20 cellular contexts compared by ENCODE assay signal in the genomic region with DNA sequence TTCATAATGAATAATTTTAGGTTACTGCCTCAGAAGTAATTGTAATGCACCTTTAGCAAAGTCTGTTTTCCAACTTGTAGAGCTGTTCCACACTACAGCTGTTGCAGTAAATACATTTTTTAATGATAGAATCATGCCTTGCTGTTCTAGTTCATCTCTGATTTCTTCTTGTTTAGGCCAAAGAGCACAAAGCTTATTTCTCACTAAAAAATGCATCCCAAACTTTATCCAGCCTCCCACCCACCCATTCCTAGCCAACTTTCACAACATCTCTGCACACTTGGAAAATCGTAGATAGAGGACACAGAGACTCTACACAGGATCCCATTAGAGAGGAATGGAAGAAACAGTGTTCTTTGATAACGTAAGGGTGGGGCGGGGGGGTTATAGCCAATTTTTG.
DNase-seq lines count a peak whose midpoint lies in the region; FAIRE-seq and TF ChIP-seq lines count a peak whose summit lies in the region.
"Had no signal": no experiment of that assay in that cellular context is flagged by ENCODE, and none has a peak within 500 bp of the region (broad histone marks: within the 10 kb centered on the region; RNA-seq: fewer than 3 reads in every experiment).

No MANE protein-coding gene starts in this region.

- no peak overlapping the region for H3K9ac ChIP-seq in keratinocyte (ENCODE audit: control insufficient read depth, extremely low read depth, insufficient read depth, low read length)
- H3K9ac ChIP-seq: BLaER1 had no signal

- no peak overlapping the region for H3K4me3 Mint-ChIP-seq in activated naive CD4-positive, alpha-beta T cell treated with anti-CD3 and anti-CD28 coated beads, Interleukin-2, amount 10 ng/mL, durations not matched to agents 7 days and 5 days
- H3K4me3 Mint-ChIP-seq: CD14-positive monocyte; CD4-positive, alpha-beta memory T cell; GM23338 had no signal

- no peaks in the 10 kb centered on the region for H3K4me1 Mint-ChIP-seq in activated naive CD4-positive, alpha-beta T cell treated with anti-CD3 and anti-CD28 coated beads, Interleukin-2, amount 10 ng/mL, durations not matched to agents 7 days and 5 days
- H3K4me1 Mint-ChIP-seq: CD14-positive monocyte; CD4-positive, alpha-beta memory T cell; GM23338 had no signal

- no peak overlapping the region for H3K4me2 ChIP-seq in keratinocyte (ENCODE audit: control insufficient read depth, extremely low read depth, insufficient read depth, low read depth, low read length)
- H3K4me2 ChIP-seq: A549, BLaER1, GM23338 had no signal

- H3K9me3 ChIP-seq in keratinocyte (ENCODE audit: control insufficient read depth, low read depth, low read length): no peaks in the 10 kb centered on the region
- H3K9me3 ChIP-seq: A549, BLaER1 had no signal

- no peaks in the 10 kb centered on the region for H3K9me3 Mint-ChIP-seq in activated naive CD4-positive, alpha-beta T cell treated with anti-CD3 and anti-CD28 coated beads, Interleukin-2, amount 10 ng/mL, durations not matched to agents 7 days and 5 days
- H3K9me3 Mint-ChIP-seq: CD4-positive, alpha-beta memory T cell had no signal

- no peaks in the 10 kb centered on the region for H3K27me3 Mint-ChIP-seq in activated naive CD4-positive, alpha-beta T cell treated with anti-CD3 and anti-CD28 coated beads, Interleukin-2, amount 10 ng/mL, durations not matched to agents 7 days and 5 days

- H3K79me2 ChIP-seq in keratinocyte (ENCODE audit: control insufficient read depth, insufficient read depth, low read length): no peaks in the 10 kb centered on the region

- CTCF ChIA-PET in activated naive CD4-positive, alpha-beta T cell treated with anti-CD3 and anti-CD28 coated beads, Interleukin-2, amount 10 ng/mL, durations not matched to agents 7 days and 5 days (lab: Charles Lee): no interaction called here

- H3K4me3 ChIP-seq in AG10803 (ENCODE audit: low read length) (no peak overlapping the region), keratinocyte (ENCODE audit: control insufficient read depth in 2 of 3, extremely low read depth in 1 of 3, insufficient read depth in 2 of 3, low read depth in 1 of 3, low read length in 3 of 3) (no peak overlapping the region)
- H3K4me3 ChIP-seq: A549, BLaER1, GM23338 had no signal

- H3K27ac Mint-ChIP-seq in activated naive CD4-positive, alpha-beta T cell treated with anti-CD3 and anti-CD28 coated beads, Interleukin-2, amount 10 ng/mL, durations not matched to agents 7 days and 5 days: peak overlapping the region; percentile 39
- H3K27ac Mint-ChIP-seq: CD4-positive, alpha-beta memory T cell; GM23338 had no signal

- TF ChIP-seq CTCF in AG10803 (conservative IDR thresholded peaks at IDR 0.05; ENCODE audit: low read length): no peak
- no peak for TF ChIP-seq CTCF in keratinocyte (optimal IDR thresholded peaks at IDR 0.05 in 1 of 3, IDR thresholded peaks at IDR 0.05 in 1 of 3, conservative IDR thresholded peaks at IDR 0.05 in 1 of 3; ENCODE audit: extremely low read depth in 1 of 3, insufficient read depth in 2 of 3, low read length in 3 of 3)

- no peak for DNase-seq in activated naive CD4-positive, alpha-beta T cell treated with anti-CD3 and anti-CD28 coated beads, Interleukin-2, amount 10 ng/mL, durations not matched to agents 7 days and 5 days
- DNase-seq in activated naive CD4-positive, alpha-beta T cell treated with anti-CD3 and anti-CD28 coated beads, Interleukin-2, amount 50 U/mL, for 16 hours: no peak
- DNase-seq in AG10803 (ENCODE audit: low read depth) (peak; percentile 34), LHCN-M2 (ENCODE audit: low read depth) (peak; percentile 37), keratinocyte (ENCODE audit: low read depth, low spot score) (no peak), SW480 (ENCODE audit: low spot score) (no peak), NCI-H524 (lab: John Stamatoyannopoulos, UW) (no peak)
- DNase-seq in stimulated activated CD4-positive, alpha-beta T cell treated with anti-CD3 and anti-CD28 coated beads, Interleukin-1b, Interleukin-23, amount 100 ng/mL, for 48 hours: no peak
- DNase-seq: CD4-positive, alpha-beta memory T cell; DMS153; DMS79 treated with DMSO at 0.1 percent for 48 hours; HCEC 1CT had no signal

- H3K36me3 Mint-ChIP-seq in activated naive CD4-positive, alpha-beta T cell treated with anti-CD3 and anti-CD28 coated beads, Interleukin-2, amount 10 ng/mL, durations not matched to agents 7 days and 5 days: no peaks in the 10 kb centered on the region
- H3K36me3 Mint-ChIP-seq: CD14-positive monocyte; CD4-positive, alpha-beta memory T cell had no signal

- dilution Hi-C loops in keratinocyte (cut with MboI; ENCODE audit: extremely low pct_ligation_motif_present, low sequenced_read_pairs): no loop called here

- FAIRE-seq in keratinocyte (lab: Jason Lieb, UNC): peak; percentile 13
- FAIRE-seq: A549, GM12891, H54 had no signal

- H3K27me3 ChIP-seq in keratinocyte (ENCODE audit: control insufficient read depth, extremely low read depth, insufficient read depth, low read length): no peaks in the 10 kb centered on the region
- H3K27me3 ChIP-seq: BLaER1 had no signal

- H2AFZ ChIP-seq in keratinocyte (ENCODE audit: control insufficient read depth, low read length): no peak overlapping the region
- H2AFZ ChIP-seq: GM23338 had no signal

- H3K27ac ChIP-seq in keratinocyte (ENCODE audit: control insufficient read depth, insufficient read depth, low read length): no peak overlapping the region
- H3K27ac ChIP-seq: 22Rv1, A549, BLaER1, HL-60 had no signal

- peaks cover 10% of the 10 kb centered on the region for H3K4me1 ChIP-seq in keratinocyte (ENCODE audit: control insufficient read depth, extremely low read depth, insufficient read depth, low read length)
- H3K4me1 ChIP-seq: BLaER1 had no signal

- no peaks in the 10 kb centered on the region for H3K9me1 ChIP-seq in keratinocyte (ENCODE audit: control insufficient read depth, extremely low read depth, insufficient read depth, low read length)

- no peaks in the 10 kb centered on the region for H3K36me3 ChIP-seq in keratinocyte (ENCODE audit: control insufficient read depth in 2 of 2, extremely low read depth in 1 of 2, insufficient read depth in 2 of 2, low read length in 2 of 2)
- H3K36me3 ChIP-seq: BLaER1 had no signal

- H4K20me1 ChIP-seq in keratinocyte (ENCODE audit: control insufficient read depth, extremely low read depth, insufficient read depth, low read length): no peaks in the 10 kb centered on the region
- H4K20me1 ChIP-seq: BLaER1 had no signal

Comparison
In these comparisons a context has a peak if more than half of its experiments do, and no peak if none do; other contexts are left out.
1. DNase-seq: peak in AG10803 (single experiment) and LHCN-M2 (single experiment); none in activated naive CD4-positive, alpha-beta T cell treated with anti-CD3 and anti-CD28 coated beads, Interleukin-2, amount 10 ng/mL, durations not matched to agents 7 days and 5 days (single experiment), activated naive CD4-positive, alpha-beta T cell treated with anti-CD3 and anti-CD28 coated beads, Interleukin-2, amount 50 U/mL, for 16 hours (single experiment), keratinocyte (single experiment), SW480 (single experiment), stimulated activated CD4-positive, alpha-beta T cell treated with anti-CD3 and anti-CD28 coated beads, Interleukin-1b, Interleukin-23, amount 100 ng/mL, for 48 hours (single experiment) and NCI-H524 (0 of 2).